ENCODE assay signal across 1 cellular context in the genomic region with DNA sequence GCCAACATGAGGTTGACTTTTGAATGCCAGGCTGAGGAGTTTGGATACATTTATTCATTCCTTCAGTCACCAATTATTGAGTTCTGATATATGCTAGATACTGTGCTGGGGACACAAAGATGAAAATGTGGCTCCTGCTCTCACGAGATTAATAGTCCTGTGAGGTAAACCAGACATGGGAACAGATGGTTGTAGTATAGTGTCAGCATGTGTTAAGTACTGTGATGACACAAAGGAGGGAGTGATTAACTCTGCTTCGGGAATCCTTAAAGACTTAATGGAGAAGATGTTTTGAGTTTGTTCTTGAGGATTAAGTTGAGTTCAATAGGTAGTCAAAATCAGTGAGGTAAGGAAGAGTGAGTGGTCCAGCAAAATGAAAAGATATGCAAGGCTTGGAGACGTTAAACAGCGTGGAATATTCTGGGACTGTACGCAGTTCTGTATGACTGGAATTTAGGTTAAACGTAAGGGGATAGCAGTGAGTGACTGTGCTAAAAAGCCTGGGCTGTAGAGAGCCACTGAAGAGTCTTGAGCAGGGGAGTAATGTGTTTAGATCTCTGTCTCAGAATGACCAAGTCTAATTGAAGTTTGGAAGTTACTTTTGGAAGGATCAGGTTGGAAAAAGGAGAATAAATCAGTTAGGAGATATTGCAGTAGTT.
TF ChIP-seq lines count a peak whose summit lies in the region.

No MANE protein-coding gene starts in this region.

TF ChIP-seq in K562, 482 proteins besides CTCF, POLR2A, EP300 and RAD21:
- TF ChIP-seq, protein P1, sequence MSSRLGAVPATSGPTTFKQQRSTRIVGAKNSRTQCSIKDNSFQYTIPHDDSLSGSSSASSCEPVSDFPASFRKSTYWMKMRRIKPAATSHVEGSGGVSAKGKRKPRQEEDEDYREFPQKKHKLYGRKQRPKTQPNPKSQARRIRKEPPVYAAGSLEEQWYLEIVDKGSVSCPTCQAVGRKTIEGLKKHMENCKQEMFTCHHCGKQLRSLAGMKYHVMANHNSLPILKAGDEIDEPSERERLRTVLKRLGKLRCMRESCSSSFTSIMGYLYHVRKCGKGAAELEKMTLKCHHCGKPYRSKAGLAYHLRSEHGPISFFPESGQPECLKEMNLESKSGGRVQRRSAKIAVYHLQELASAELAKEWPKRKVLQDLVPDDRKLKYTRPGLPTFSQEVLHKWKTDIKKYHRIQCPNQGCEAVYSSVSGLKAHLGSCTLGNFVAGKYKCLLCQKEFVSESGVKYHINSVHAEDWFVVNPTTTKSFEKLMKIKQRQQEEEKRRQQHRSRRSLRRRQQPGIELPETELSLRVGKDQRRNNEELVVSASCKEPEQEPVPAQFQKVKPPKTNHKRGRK (tag; IDR thresholded peaks at IDR 0.05), result no peak
- TF ChIP-seq GABPB2 (CRISPR knock-in tag; conservative IDR thresholded peaks at IDR 0.05), result no peak
- TF ChIP-seq MAFG (tag; conservative IDR thresholded peaks at IDR 0.05), result 0 out of 2 replicates have a peak, but pooled peaks have one; percentile 20
